Comparison of ENCODE assay signal across 8 cellular contexts in genomic region chr4:38319456-38320348, GRCh38.
DNase-seq lines count a peak whose midpoint lies in the region; ATAC-seq and TF ChIP-seq lines count a peak whose summit lies in the region.

No MANE protein-coding gene starts in this region.

- peak overlapping the region; percentile 86 to 96 (median 89) for H3K27ac Mint-ChIP-seq in CD4-positive, CD25-positive, alpha-beta regulatory T cell

- no peaks in the 10 kb centered on the region for H3K79me2 ChIP-seq in OCI-LY3 (ENCODE audit: low read length)

- no peaks in the 10 kb centered on the region for H3K27me3 ChIP-seq in CD4-positive, CD25-positive, alpha-beta regulatory T cell (ENCODE audit: control insufficient read depth, insufficient read depth, low read length)
- H3K27me3 ChIP-seq in OCI-LY3 (ENCODE audit: low read depth, low read length) (peaks cover 37% of the 10 kb centered on the region), mucosa of stomach (ENCODE audit: control insufficient read depth, insufficient read depth, low read length) (no peaks in the 10 kb centered on the region)

- H3K4me3 ChIP-seq in CD4-positive, CD25-positive, alpha-beta regulatory T cell (ENCODE audit: low read depth, low read length) = peak overlapping the region; percentile 88
- peak overlapping the region; percentile 79 for H3K4me3 ChIP-seq in OCI-LY3 (ENCODE audit: low read length)
- no peak overlapping the region for H3K4me3 ChIP-seq in epithelial cell of esophagus (ENCODE audit: low read length)
- H3K4me3 ChIP-seq in mucosa of stomach (ENCODE audit: low read length) = peak overlapping the region; percentile 0

- H4K20me1 ChIP-seq in OCI-LY3 (ENCODE audit: insufficient read depth, low read length) = no peaks in the 10 kb centered on the region

- H3K4me1 ChIP-seq in CD4-positive, CD25-positive, alpha-beta regulatory T cell (ENCODE audit: control insufficient read depth, insufficient read depth, low read length, poor library complexity, severe bottlenecking) = peaks cover 25% of the 10 kb centered on the region
- H3K4me1 ChIP-seq in OCI-LY3 (ENCODE audit: low read length) = peaks cover 22% of the 10 kb centered on the region
- peaks cover 26% of the 10 kb centered on the region for H3K4me1 ChIP-seq in mucosa of stomach (ENCODE audit: control insufficient read depth, insufficient read depth, low read length)

- peak; percentile 73 to 91 (median 80) for DNase-seq in CD4-positive, CD25-positive, alpha-beta regulatory T cell
- peak; percentile 86 for DNase-seq in HuH-7.5 (ENCODE audit: low spot score)
- peak; percentile 90 for DNase-seq in activated T-cell treated with anti-CD3 and anti-CD28 coated beads for 24 hours (ENCODE audit: low read depth)
- DNase-seq in epithelial cell of esophagus (ENCODE audit: low read depth) = peak; percentile 85
- peak; percentile 88 for DNase-seq in stimulated activated CD8-positive, alpha-beta memory T cell treated with anti-CD3 and anti-CD28 coated beads, Interleukin-4, amount 100 ng/mL, for 24 hours (ENCODE audit: low read depth)

- H3K36me3 Mint-ChIP-seq in CD4-positive, CD25-positive, alpha-beta regulatory T cell = no peaks in the 10 kb centered on the region

- H2AFZ ChIP-seq in OCI-LY3 (ENCODE audit: low read depth, low read length) = peak overlapping the region; percentile 93

- H3K9ac ChIP-seq in OCI-LY3 (ENCODE audit: low read length) (peak overlapping the region; percentile 59), mucosa of stomach (ENCODE audit: low read length) (peak overlapping the region; percentile 61)

- no peaks in the 10 kb centered on the region for H3K9me3 Mint-ChIP-seq in CD4-positive, CD25-positive, alpha-beta regulatory T cell

- H3K9me3 ChIP-seq in CD4-positive, CD25-positive, alpha-beta regulatory T cell (ENCODE audit: control insufficient read depth in 2 of 2, low read length in 2 of 2) = no peaks in the 10 kb centered on the region
- H3K9me3 ChIP-seq in OCI-LY3 (ENCODE audit: insufficient read depth, low read length) = no peaks in the 10 kb centered on the region
- H3K9me3 ChIP-seq in mucosa of stomach (ENCODE audit: control insufficient read depth, low read length) = no peaks in the 10 kb centered on the region

- ATAC-seq in CD4-positive, CD25-positive, alpha-beta regulatory T cell (ENCODE audit: low read depth in 2 of 2) = peak; percentile 85 to 91
- peak; percentile 56 for ATAC-seq in GM21367 (IDR thresholded peaks at IDR 0.05; ENCODE audit: unreplicated experiment)

- H3K36me3 ChIP-seq in CD4-positive, CD25-positive, alpha-beta regulatory T cell (ENCODE audit: control insufficient read depth, insufficient read depth, low read length) = no peaks in the 10 kb centered on the region
- H3K36me3 ChIP-seq in OCI-LY3 (replicated peaks; ENCODE audit: low read depth, low read length) (no peaks in the 10 kb centered on the region), mucosa of stomach (ENCODE audit: control insufficient read depth, insufficient read depth, low read length) (no peaks in the 10 kb centered on the region)

- H3K4me2 ChIP-seq in OCI-LY3 (ENCODE audit: low read length) = peak overlapping the region; percentile 90

- TF ChIP-seq CTCF in OCI-LY3 (IDR thresholded peaks at IDR 0.05; ENCODE audit: low read depth, low read length) (peak; percentile 90), epithelial cell of esophagus (IDR thresholded peaks at IDR 0.05; ENCODE audit: insufficient read depth, low read depth, low read length, missing control alignments) (peak; percentile 99)

- H3K27me3 Mint-ChIP-seq in CD4-positive, CD25-positive, alpha-beta regulatory T cell = no peaks in the 10 kb centered on the region

- peaks cover 18 to 53% (median 32%) of the 10 kb centered on the region in 4 donors for H3K4me1 Mint-ChIP-seq in CD4-positive, CD25-positive, alpha-beta regulatory T cell

- H3K27ac ChIP-seq in CD4-positive, CD25-positive, alpha-beta regulatory T cell (ENCODE audit: insufficient read depth, low read length, poor library complexity, severe bottlenecking) = peak overlapping the region; percentile 77
- H3K27ac ChIP-seq in OCI-LY3 (ENCODE audit: low read length) = peak overlapping the region; percentile 17

- H3K4me3 Mint-ChIP-seq in CD4-positive, CD25-positive, alpha-beta regulatory T cell = peak overlapping the region; percentile 77 to 92 (median 88)
